In genomic region chr16:16045311-16045710, GRCh38 we compare ENCODE assay signal across 16 cellular contexts.
DNase-seq lines count a peak whose midpoint lies in the region; ATAC-seq and TF ChIP-seq lines count a peak whose summit lies in the region.
"Had no signal": no experiment of that assay in that cellular context is flagged by ENCODE, and none has a peak within 500 bp of the region (broad histone marks: within the 10 kb centered on the region; RNA-seq: fewer than 3 reads in every experiment).

No MANE protein-coding gene starts in this region.

- H3K9me3 ChIP-seq in breast epithelium (no peaks in the 10 kb centered on the region), PC-3 (ENCODE audit: low read length) (no peaks in the 10 kb centered on the region), T-helper 17 cell (ENCODE audit: control insufficient read depth, low read length, poor library complexity, severe bottlenecking) (no peaks in the 10 kb centered on the region), BE2C (no peaks in the 10 kb centered on the region)
- H3K9me3 ChIP-seq: SK-N-SH had no signal

- H3K9ac ChIP-seq in PC-3 (ENCODE audit: low read length) = peak overlapping the region; percentile 49; the same call in 1 of the 2 replicates
- H3K9ac ChIP-seq: SK-N-SH had no signal

- H3K4me3 ChIP-seq in breast epithelium (no peak overlapping the region), PC-3 (ENCODE audit: low read length) (no peak overlapping the region; the same call in 1 of the 2 replicates), BE2C (ENCODE audit: low read depth, low read length) (no peak overlapping the region)

- H3K36me3 ChIP-seq in breast epithelium (no peaks in the 10 kb centered on the region), PC-3 (ENCODE audit: low read depth, low read length) (peaks cover 26% of the 10 kb centered on the region), BE2C (peaks cover 84% of the 10 kb centered on the region)

- H3K9me3 Mint-ChIP-seq in MCF 10A (ENCODE audit: unreplicated experiment) = no peaks in the 10 kb centered on the region
- H3K9me3 Mint-ChIP-seq in endothelial cell (ENCODE audit: unreplicated experiment) = no peaks in the 10 kb centered on the region
- no peaks in the 10 kb centered on the region for H3K9me3 Mint-ChIP-seq in stimulated activated effector memory CD8-positive, alpha-beta T cell treated with anti-CD3 and anti-CD28 coated beads, Interleukin-12 subunit alpha, Interleukin-12 subunit beta, amount 100 ng/mL, for 72 hours

- H3K27me3 Mint-ChIP-seq in MCF 10A (ENCODE audit: insufficient read depth, unreplicated experiment) (no peaks in the 10 kb centered on the region), endothelial cell (ENCODE audit: unreplicated experiment) (no peaks in the 10 kb centered on the region), T-helper 17 cell (no peaks in the 10 kb centered on the region)

- H2AFZ ChIP-seq in PC-3 (ENCODE audit: low read length) = no peak overlapping the region

- peaks cover 5% of the 10 kb centered on the region for H3F3A ChIP-seq in PC-3 (ENCODE audit: low read length, unreplicated experiment)

- H3K4me3 Mint-ChIP-seq in MCF 10A (ENCODE audit: unreplicated experiment) (no peak overlapping the region), endothelial cell (ENCODE audit: unreplicated experiment) (no peak overlapping the region), T-helper 17 cell (no peak overlapping the region)
- no peak overlapping the region for H3K4me3 Mint-ChIP-seq in stimulated activated effector memory CD8-positive, alpha-beta T cell treated with anti-CD3 and anti-CD28 coated beads, Interleukin-12 subunit alpha, Interleukin-12 subunit beta, amount 100 ng/mL, for 72 hours

- POLR2A ChIA-PET in MCF 10A (lab: Yijun Ruan, JAX) (interaction anchor here (0.5 to 0.9 kb wide), 2 partner anchors 15 to 79 kb away, joined by 3 read pairs; no protein-coding TSS in a partner anchor), PC-3 (lab: Charles Lee; ENCODE audit: unreplicated experiment) (interaction anchor here (0.6 to 1.0 kb wide), 2 partner anchors 26 to 157 kb away, joined by 3 read pairs; no protein-coding TSS in a partner anchor)

- H3K9me2 ChIP-seq in PC-3 (replicated peaks; ENCODE audit: low read length) = no peaks in the 10 kb centered on the region
- H3K9me2 ChIP-seq: SK-N-SH had no signal

- H3K4me1 ChIP-seq in breast epithelium = no peaks in the 10 kb centered on the region
- H3K4me1 ChIP-seq in PC-3 (ENCODE audit: insufficient read depth, low read length) = peaks cover 23% of the 10 kb centered on the region
- H3K4me1 ChIP-seq in BE2C = no peaks in the 10 kb centered on the region

- ATAC-seq in PC-3 = peak; percentile 99
- ATAC-seq in stimulated activated effector memory CD8-positive, alpha-beta T cell treated with anti-CD3 and anti-CD28 coated beads, Interleukin-12 subunit alpha, Interleukin-12 subunit beta, amount 100 ng/mL, for 72 hours = no peak
- ATAC-seq in T-helper 17 cell = no peak
- ATAC-seq in GM19035 (IDR thresholded peaks at IDR 0.05; ENCODE audit: unreplicated experiment) = no peak

- H3K27ac Mint-ChIP-seq in MCF 10A (ENCODE audit: low read depth, unreplicated experiment) = no peak overlapping the region
- H3K27ac Mint-ChIP-seq in endothelial cell (ENCODE audit: unreplicated experiment) = peak overlapping the region; percentile 20
- H3K27ac Mint-ChIP-seq in stimulated activated effector memory CD8-positive, alpha-beta T cell treated with anti-CD3 and anti-CD28 coated beads, Interleukin-12 subunit alpha, Interleukin-12 subunit beta, amount 100 ng/mL, for 72 hours = peak overlapping the region; percentile 43
- H3K27ac Mint-ChIP-seq in T-helper 17 cell = no peak overlapping the region

- CTCF ChIA-PET in MCF 10A (lab: Yijun Ruan, JAX) (interaction anchor here (0.7 to 1.7 kb wide), 2 partner anchors 15 to 171 kb away, joined by 3 to 9 read pairs; no protein-coding TSS in a partner anchor), PC-3 (lab: Charles Lee) (interaction anchor here (0.7 to 0.8 kb wide), 2 partner anchors 268 to 312 kb away, joined by 4 to 11 read pairs; no protein-coding TSS in a partner anchor)

- H3K4me1 Mint-ChIP-seq in MCF 10A (ENCODE audit: insufficient read depth, unreplicated experiment) (no peaks in the 10 kb centered on the region), endothelial cell (ENCODE audit: unreplicated experiment) (peaks cover 9% of the 10 kb centered on the region), T-helper 17 cell (peaks cover 13% of the 10 kb centered on the region)
- H3K4me1 Mint-ChIP-seq in stimulated activated effector memory CD8-positive, alpha-beta T cell treated with anti-CD3 and anti-CD28 coated beads, Interleukin-12 subunit alpha, Interleukin-12 subunit beta, amount 100 ng/mL, for 72 hours = peaks cover 7% of the 10 kb centered on the region

- BruUV-seq in MCF 10A (replicated peaks; lab: Mats Ljungman, UMichigan) (no TSS peak), PC-3 (replicated peaks; lab: Mats Ljungman, UMichigan) (no TSS peak)

- H3K36me3 Mint-ChIP-seq in MCF 10A (ENCODE audit: insufficient read depth, unreplicated experiment) (peaks cover 64% of the 10 kb centered on the region), endothelial cell (ENCODE audit: low read depth, unreplicated experiment) (peaks cover 9% of the 10 kb centered on the region), T-helper 17 cell (ENCODE audit: low read depth) (peaks cover 13% of the 10 kb centered on the region)
- H3K36me3 Mint-ChIP-seq in stimulated activated effector memory CD8-positive, alpha-beta T cell treated with anti-CD3 and anti-CD28 coated beads, Interleukin-12 subunit alpha, Interleukin-12 subunit beta, amount 100 ng/mL, for 72 hours = peaks cover 100% of the 10 kb centered on the region

- no peaks in the 10 kb centered on the region for H4K20me1 ChIP-seq in PC-3 (ENCODE audit: low read length)

- intact Hi-C loops in MCF 10A (cut with micrococcal nuclease) = no loop called here
- intact Hi-C loops in breast epithelium (cut with DNase I; ENCODE audit: low total_unique reads) = no loop called here
- intact Hi-C loops in PC-3 (cut with micrococcal nuclease) = loop anchor here (5.0 kb wide), 1 partner anchor 168 kb away; no protein-coding TSS in a partner anchor

- H3K27me3 ChIP-seq in breast epithelium (no peaks in the 10 kb centered on the region), PC-3 (ENCODE audit: low read length) (no peaks in the 10 kb centered on the region), BE2C (no peaks in the 10 kb centered on the region)

- no peak overlapping the region for H3K27ac ChIP-seq in breast epithelium
- peak overlapping the region; percentile 92 for H3K27ac ChIP-seq in PC-3 (ENCODE audit: low read length)

- TF ChIP-seq CTCF in MCF 10A (IDR thresholded peaks at IDR 0.05; ENCODE audit: unreplicated experiment) (no peak), breast epithelium (IDR thresholded peaks at IDR 0.05) (no peak), PC-3 (conservative IDR thresholded peaks at IDR 0.05; ENCODE audit: low read depth, low read length) (no peak), endothelial cell (IDR thresholded peaks at IDR 0.05; ENCODE audit: unreplicated experiment) (no peak), BE2C (IDR thresholded peaks at IDR 0.05; ENCODE audit: low read depth, low read length) (no peak)

- no peak for TF ChIP-seq POLR2A in breast epithelium (IDR thresholded peaks at IDR 0.05)

- H3K4me2 ChIP-seq in PC-3 (ENCODE audit: low read length) = peak overlapping the region; percentile 49
- H3K4me2 ChIP-seq: SK-N-SH had no signal

- no peaks in the 10 kb centered on the region for H3K79me2 ChIP-seq in PC-3 (ENCODE audit: low read length)

- DNase-seq in MCF 10A (ENCODE audit: unreplicated experiment) = peak; percentile 13
- DNase-seq in breast epithelium (ENCODE audit: low spot score in 2 of 2) = no peak
- DNase-seq in PC-3 = peak; percentile 89
- DNase-seq in endothelial cell (ENCODE audit: low spot score) = no peak
- DNase-seq in stimulated activated effector memory CD8-positive, alpha-beta T cell treated with anti-CD3 and anti-CD28 coated beads, Interleukin-12 subunit alpha, Interleukin-12 subunit beta, amount 100 ng/mL, for 72 hours (ENCODE audit: low spot score in 2 of 2) = no peak
- no peak for DNase-seq in T-helper 17 cell
- no peak for DNase-seq in BE2C
- DNase-seq: activated CD4-positive, alpha-beta T cell treated with anti-CD3 and anti-CD28 coated beads, Interleukin-2, amount 50 U/mL, for 4 hours; GOT3; KBM-7; NCI-H1092 treated with DMSO at 0.1 percent for 48 hours; NCI-H2107; NCI-H526 treated with DMSO at 0.1 percent for 48 hours; stimulated activated CD4-positive, alpha-beta T cell treated with anti-CD3 and anti-CD28 coated beads, Interleukin-4, amount 100 ng/mL, for 1 hour had no signal

Comparison
In these comparisons a context has a peak if more than half of its experiments do, and no peak if none do; other contexts are left out.
1. DNase-seq: peak in MCF 10A (single experiment) and PC-3 (single experiment); none in breast epithelium (0 of 2), endothelial cell (single experiment), stimulated activated effector memory CD8-positive, alpha-beta T cell treated with anti-CD3 and anti-CD28 coated beads, Interleukin-12 subunit alpha, Interleukin-12 subunit beta, amount 100 ng/mL, for 72 hours (0 of 2), T-helper 17 cell (0 of 3) and BE2C (single experiment).
2. H3K27ac Mint-ChIP-seq: peak in endothelial cell (single experiment) and stimulated activated effector memory CD8-positive, alpha-beta T cell treated with anti-CD3 and anti-CD28 coated beads, Interleukin-12 subunit alpha, Interleukin-12 subunit beta, amount 100 ng/mL, for 72 hours (single experiment); none in MCF 10A (single experiment) and T-helper 17 cell (single experiment).